In the genomic region with DNA sequence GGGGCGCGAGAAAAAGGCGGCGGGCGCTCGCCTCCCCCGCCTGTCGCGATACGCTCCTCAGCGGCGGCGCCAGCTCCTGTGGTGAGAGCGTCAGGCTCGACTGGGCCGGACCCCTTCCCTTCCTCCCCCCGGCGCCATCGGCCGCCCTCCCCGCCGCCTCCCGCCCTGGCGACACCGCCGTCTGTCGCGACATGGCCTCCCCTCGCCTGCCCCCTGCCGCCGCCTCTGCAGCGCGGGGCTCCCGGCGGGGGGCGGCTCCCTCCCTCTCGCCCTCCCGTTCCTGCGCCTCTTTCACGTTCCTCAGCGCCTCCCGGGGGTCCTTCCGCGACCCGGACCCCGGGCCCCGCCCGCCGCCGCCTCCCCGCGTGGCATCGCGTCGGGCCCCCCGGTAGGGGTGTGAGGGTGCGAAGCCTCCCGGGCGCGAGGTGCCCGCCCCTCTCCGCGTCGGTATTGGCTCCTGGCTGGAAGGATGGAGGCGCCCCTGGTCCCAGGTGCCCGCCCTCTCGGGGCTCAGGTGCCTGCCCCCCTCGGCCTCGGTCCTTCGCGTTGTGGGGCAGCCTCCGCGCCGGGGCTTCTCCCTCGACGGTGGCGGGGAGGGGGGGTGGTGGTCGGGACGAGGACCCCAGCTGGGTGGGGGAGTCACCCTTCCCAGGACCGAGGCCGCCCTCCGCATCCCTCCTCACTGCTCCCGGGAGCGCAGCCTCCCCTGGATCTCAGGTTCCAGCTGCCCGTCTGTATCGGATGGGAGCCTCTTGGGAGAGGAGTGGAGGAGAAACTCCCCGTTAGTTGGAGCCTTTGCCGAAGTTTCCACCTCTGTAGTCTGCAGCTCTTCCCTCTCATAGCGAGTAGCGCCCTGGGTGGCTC, we compare ENCODE assay signal across 1 cellular context.
A peak's percentile ranks its signal among the peaks of the same experiment; 100 is the strongest.
TF ChIP-seq lines count a peak whose summit lies in the region.

No MANE protein-coding gene starts in this region.

TF ChIP-seq in K562, 482 proteins besides CTCF, POLR2A, EP300 and RAD21 (continued from another document and continues in another):
- TF ChIP-seq RERE (CRISPR knock-in tag; IDR thresholded peaks at IDR 0.05; ENCODE audit: borderline replicate concordance) (no peak), ZNF232 (CRISPR knock-in tag; IDR thresholded peaks at IDR 0.05) (no peak), ZSCAN29 (IDR thresholded peaks at IDR 0.05) (no peak), SRSF1 (IDR thresholded peaks at IDR 0.05; ENCODE audit: low read depth, low read length) (no peak), RFX1 (IDR thresholded peaks at IDR 0.05) (no peak), KAT7 (CRISPR knock-in tag; IDR thresholded peaks at IDR 0.05; ENCODE audit: borderline replicate concordance) (peak; percentile 64), TARDBP (IDR thresholded peaks at IDR 0.05) (no peak), NONO (IDR thresholded peaks at IDR 0.05; ENCODE audit: low read depth in 2 of 2, low read length in 1 of 2) (peak in 1 of 2 experiments; percentile 49; a peak in 2 of 4 replicates), NR2C2 (CRISPR knock-in tag; IDR thresholded peaks at IDR 0.05) (no peak), NR2C2 (tag; IDR thresholded peaks at IDR 0.05) (no peak), RFX7 (CRISPR knock-in tag; IDR thresholded peaks at IDR 0.05) (no peak), BRF1 (IDR thresholded peaks at IDR 0.05; ENCODE audit: borderline replicate concordance, extremely low read depth, insufficient read length) (no peak), HDAC8 (tag; IDR thresholded peaks at IDR 0.05) (no peak), MYBL2 (IDR thresholded peaks at IDR 0.05; ENCODE audit: low read depth) (no peak), MYBL2 (CRISPR knock-in tag; IDR thresholded peaks at IDR 0.05; ENCODE audit: borderline replicate concordance) (peak; percentile 47; the same call in 1 of the 2 replicates), CC2D1A (IDR thresholded peaks at IDR 0.05) (no peak), ZNF253 (CRISPR knock-in tag; conservative IDR thresholded peaks at IDR 0.05) (no peak), ZNF589 (CRISPR knock-in tag; IDR thresholded peaks at IDR 0.05; ENCODE audit: low read depth) (no peak), ILK (tag; IDR thresholded peaks at IDR 0.05; ENCODE audit: borderline replicate concordance, low read depth) (no peak), TCFL5 (CRISPR knock-in tag; conservative IDR thresholded peaks at IDR 0.05) (no peak), CCNT2 (IDR thresholded peaks at IDR 0.05; ENCODE audit: borderline replicate concordance, extremely low read depth, insufficient read length, low read depth, low read length) (peak; percentile 45), ESRRA (IDR thresholded peaks at IDR 0.05; ENCODE audit: borderline replicate concordance, low read depth) (no peak), PHF20 (IDR thresholded peaks at IDR 0.05; ENCODE audit: partially characterized antibody) (peak; percentile 4), ARID1B (IDR thresholded peaks at IDR 0.05) (no peak), RB1 (IDR thresholded peaks at IDR 0.05; ENCODE audit: low read depth) (peak; percentile 13; the same call in 1 of the 2 replicates), FOXJ2 (tag; IDR thresholded peaks at IDR 0.05) (no peak), MAFK (IDR thresholded peaks at IDR 0.05; ENCODE audit: low read length) (no peak), ZNF644 (tag; IDR thresholded peaks at IDR 0.05; ENCODE audit: low read depth) (no peak), XRCC4 (IDR thresholded peaks at IDR 0.05; ENCODE audit: extremely low read depth, insufficient read depth, insufficient read length) (no peak), MAZ (CRISPR knock-in tag; conservative IDR thresholded peaks at IDR 0.05 in 1 of 2, IDR thresholded peaks at IDR 0.05 in 1 of 2) (no peak), THRAP3 (IDR thresholded peaks at IDR 0.05; ENCODE audit: borderline replicate concordance) (no peak), NCOR1 (IDR thresholded peaks at IDR 0.05) (no peak), SAP30 (IDR thresholded peaks at IDR 0.05; ENCODE audit: borderline replicate concordance, insufficient read depth, low read depth, low read length, poor library complexity, severe bottlenecking) (no peak), ZNF277 (CRISPR knock-in tag; IDR thresholded peaks at IDR 0.05; ENCODE audit: borderline replicate concordance) (no peak)
- TF ChIP-seq, protein P1, sequence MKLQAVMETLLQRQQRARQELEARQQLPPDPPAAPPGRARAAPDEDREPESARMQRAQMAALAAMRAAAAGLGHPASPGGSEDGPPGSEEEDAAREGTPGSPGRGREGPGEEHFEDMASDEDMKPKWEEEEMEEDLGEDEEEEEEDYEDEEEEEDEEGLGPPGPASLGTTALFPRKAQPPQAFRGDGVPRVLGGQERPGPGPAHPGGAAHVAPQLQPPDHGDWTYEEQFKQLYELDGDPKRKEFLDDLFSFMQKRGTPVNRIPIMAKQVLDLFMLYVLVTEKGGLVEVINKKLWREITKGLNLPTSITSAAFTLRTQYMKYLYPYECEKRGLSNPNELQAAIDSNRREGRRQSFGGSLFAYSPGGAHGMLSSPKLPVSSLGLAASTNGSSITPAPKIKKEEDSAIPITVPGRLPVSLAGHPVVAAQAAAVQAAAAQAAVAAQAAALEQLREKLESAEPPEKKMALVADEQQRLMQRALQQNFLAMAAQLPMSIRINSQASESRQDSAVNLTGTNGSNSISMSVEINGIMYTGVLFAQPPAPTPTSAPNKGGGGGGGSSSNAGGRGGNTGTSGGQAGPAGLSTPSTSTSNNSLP (IDR thresholded peaks at IDR 0.05; ENCODE audit: borderline replicate concordance, low read depth, low read length): no peak
- TF ChIP-seq, protein P2, sequence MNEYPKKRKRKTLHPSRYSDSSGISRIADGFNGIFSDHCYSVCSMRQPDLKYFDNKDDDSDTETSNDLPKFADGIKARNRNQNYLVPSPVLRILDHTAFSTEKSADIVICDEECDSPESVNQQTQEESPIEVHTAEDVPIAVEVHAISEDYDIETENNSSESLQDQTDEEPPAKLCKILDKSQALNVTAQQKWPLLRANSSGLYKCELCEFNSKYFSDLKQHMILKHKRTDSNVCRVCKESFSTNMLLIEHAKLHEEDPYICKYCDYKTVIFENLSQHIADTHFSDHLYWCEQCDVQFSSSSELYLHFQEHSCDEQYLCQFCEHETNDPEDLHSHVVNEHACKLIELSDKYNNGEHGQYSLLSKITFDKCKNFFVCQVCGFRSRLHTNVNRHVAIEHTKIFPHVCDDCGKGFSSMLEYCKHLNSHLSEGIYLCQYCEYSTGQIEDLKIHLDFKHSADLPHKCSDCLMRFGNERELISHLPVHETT (CRISPR knock-in tag; conservative IDR thresholded peaks at IDR 0.05 in 1 of 2, IDR thresholded peaks at IDR 0.05 in 1 of 2): no peak
- TF ChIP-seq, protein P3, sequence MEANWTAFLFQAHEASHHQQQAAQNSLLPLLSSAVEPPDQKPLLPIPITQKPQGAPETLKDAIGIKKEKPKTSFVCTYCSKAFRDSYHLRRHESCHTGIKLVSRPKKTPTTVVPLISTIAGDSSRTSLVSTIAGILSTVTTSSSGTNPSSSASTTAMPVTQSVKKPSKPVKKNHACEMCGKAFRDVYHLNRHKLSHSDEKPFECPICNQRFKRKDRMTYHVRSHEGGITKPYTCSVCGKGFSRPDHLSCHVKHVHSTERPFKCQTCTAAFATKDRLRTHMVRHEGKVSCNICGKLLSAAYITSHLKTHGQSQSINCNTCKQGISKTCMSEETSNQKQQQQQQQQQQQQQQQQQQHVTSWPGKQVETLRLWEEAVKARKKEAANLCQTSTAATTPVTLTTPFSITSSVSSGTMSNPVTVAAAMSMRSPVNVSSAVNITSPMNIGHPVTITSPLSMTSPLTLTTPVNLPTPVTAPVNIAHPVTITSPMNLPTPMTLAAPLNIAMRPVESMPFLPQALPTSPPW (CRISPR knock-in tag; IDR thresholded peaks at IDR 0.05): peak; percentile 35
- TF ChIP-seq, protein P4, sequence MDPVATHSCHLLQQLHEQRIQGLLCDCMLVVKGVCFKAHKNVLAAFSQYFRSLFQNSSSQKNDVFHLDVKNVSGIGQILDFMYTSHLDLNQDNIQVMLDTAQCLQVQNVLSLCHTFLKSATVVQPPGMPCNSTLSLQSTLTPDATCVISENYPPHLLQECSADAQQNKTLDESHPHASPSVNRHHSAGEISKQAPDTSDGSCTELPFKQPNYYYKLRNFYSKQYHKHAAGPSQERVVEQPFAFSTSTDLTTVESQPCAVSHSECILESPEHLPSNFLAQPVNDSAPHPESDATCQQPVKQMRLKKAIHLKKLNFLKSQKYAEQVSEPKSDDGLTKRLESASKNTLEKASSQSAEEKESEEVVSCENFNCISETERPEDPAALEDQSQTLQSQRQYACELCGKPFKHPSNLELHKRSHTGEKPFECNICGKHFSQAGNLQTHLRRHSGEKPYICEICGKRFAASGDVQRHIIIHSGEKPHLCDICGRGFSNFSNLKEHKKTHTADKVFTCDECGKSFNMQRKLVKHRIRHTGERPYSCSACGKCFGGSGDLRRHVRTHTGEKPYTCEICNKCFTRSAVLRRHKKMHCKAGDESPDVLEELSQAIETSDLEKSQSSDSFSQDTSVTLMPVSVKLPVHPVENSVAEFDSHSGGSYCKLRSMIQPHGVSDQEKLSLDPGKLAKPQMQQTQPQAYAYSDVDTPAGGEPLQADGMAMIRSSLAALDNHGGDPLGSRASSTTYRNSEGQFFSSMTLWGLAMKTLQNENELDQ (CRISPR knock-in tag; IDR thresholded peaks at IDR 0.05; ENCODE audit: borderline replicate concordance): no peak
- TF ChIP-seq, protein P5, sequence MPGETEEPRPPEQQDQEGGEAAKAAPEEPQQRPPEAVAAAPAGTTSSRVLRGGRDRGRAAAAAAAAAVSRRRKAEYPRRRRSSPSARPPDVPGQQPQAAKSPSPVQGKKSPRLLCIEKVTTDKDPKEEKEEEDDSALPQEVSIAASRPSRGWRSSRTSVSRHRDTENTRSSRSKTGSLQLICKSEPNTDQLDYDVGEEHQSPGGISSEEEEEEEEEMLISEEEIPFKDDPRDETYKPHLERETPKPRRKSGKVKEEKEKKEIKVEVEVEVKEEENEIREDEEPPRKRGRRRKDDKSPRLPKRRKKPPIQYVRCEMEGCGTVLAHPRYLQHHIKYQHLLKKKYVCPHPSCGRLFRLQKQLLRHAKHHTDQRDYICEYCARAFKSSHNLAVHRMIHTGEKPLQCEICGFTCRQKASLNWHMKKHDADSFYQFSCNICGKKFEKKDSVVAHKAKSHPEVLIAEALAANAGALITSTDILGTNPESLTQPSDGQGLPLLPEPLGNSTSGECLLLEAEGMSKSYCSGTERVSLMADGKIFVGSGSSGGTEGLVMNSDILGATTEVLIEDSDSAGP (CRISPR knock-in tag; IDR thresholded peaks at IDR 0.05): no peak
- TF ChIP-seq, protein P6, sequence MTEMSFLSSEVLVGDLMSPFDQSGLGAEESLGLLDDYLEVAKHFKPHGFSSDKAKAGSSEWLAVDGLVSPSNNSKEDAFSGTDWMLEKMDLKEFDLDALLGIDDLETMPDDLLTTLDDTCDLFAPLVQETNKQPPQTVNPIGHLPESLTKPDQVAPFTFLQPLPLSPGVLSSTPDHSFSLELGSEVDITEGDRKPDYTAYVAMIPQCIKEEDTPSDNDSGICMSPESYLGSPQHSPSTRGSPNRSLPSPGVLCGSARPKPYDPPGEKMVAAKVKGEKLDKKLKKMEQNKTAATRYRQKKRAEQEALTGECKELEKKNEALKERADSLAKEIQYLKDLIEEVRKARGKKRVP (CRISPR knock-in tag; IDR thresholded peaks at IDR 0.05): no peak
- TF ChIP-seq, protein P7, sequence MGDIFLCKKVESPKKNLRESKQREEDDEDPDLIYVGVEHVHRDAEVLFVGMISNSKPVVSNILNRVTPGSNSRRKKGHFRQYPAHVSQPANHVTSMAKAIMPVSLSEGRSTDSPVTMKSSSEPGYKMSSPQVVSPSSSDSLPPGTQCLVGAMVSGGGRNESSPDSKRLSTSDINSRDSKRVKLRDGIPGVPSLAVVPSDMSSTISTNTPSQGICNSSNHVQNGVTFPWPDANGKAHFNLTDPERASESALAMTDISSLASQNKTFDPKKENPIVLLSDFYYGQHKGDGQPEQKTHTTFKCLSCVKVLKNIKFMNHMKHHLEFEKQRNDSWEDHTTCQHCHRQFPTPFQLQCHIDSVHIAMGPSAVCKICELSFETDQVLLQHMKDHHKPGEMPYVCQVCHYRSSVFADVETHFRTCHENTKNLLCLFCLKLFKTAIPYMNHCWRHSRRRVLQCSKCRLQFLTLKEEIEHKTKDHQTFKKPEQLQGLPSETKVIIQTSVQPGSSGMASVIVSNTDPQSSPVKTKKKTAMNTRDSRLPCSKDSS (IDR thresholded peaks at IDR 0.05; ENCODE audit: low read depth, partially characterized antibody): no peak
